ENCODE assay signal across 16 cellular contexts in the genomic region with DNA sequence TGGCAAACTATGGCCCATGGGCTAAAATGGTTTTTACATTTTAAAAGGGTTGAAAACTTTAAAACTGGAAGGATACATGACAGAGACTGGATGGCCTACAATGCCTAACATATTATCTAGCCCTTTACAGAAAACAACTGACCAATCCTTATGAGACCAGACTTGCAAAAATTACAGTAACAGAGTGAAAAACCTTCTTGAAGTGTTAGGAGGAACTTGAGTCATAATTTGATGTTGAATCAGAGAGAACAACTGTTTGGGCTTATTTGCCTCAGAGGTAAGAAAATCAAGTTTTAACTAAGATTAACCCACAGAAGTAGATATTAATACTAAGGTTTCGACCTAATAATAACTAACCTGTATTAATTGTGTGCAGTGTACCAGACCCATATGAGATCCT. TPM values are rescaled to one million over a fixed set of nuclear protein-coding genes. Genes with fewer than 3 reads are reported as not detected.
DNase-seq lines count a peak whose midpoint lies in the region; ATAC-seq and TF ChIP-seq lines count a peak whose summit lies in the region.
"Had no signal": no experiment of that assay in that cellular context is flagged by ENCODE, and none has a peak within 500 bp of the region (broad histone marks: within the 10 kb centered on the region; RNA-seq: fewer than 3 reads in every experiment).

No MANE protein-coding gene starts in this region.

- H4K20me1 ChIP-seq in GM23248 (ENCODE audit: insufficient read depth) (no peaks in the 10 kb centered on the region), osteoblast (ENCODE audit: insufficient read depth, low read length) (no peaks in the 10 kb centered on the region)
- H4K20me1 ChIP-seq: BLaER1 treated with 17β-estradiol and CSF1 and Interleukin-3, amounts not matched to agents 10 nM and 100 nM had no signal

- H2AFZ ChIP-seq in GM23248 (no peak overlapping the region), osteoblast (ENCODE audit: low read length) (no peak overlapping the region)

- no peak for DNase-seq in activated CD8-positive, alpha-beta T cell treated with anti-CD3 and anti-CD28 coated beads for 36 hours
- DNase-seq in activated CD8-positive, alpha-beta T cell treated with anti-CD3 and anti-CD28 coated beads, Interleukin-2, amount 10 ng/mL, durations not matched to agents 7 days and 5 days, result no peak
- DNase-seq in CD4-positive, alpha-beta T cell, result no peak
- DNase-seq in GM23248 (peak; percentile 26), renal cortical epithelial cell (ENCODE audit: low read depth) (peak; percentile 31), NCI-H82 (lab: John Stamatoyannopoulos, UW) (no peak), osteoblast (ENCODE audit: insufficient read length, low spot score, missing footprints) (no peak)
- DNase-seq: ACHN; CD4-positive, alpha-beta memory T cell; DMS153; DND-41; GDM1; HCEC 1CT; HFFc6 had no signal

- H3K27ac Mint-ChIP-seq in activated CD8-positive, alpha-beta T cell treated with anti-CD3 and anti-CD28 coated beads for 36 hours, result no peak overlapping the region
- no peak overlapping the region for H3K27ac Mint-ChIP-seq in activated CD8-positive, alpha-beta T cell treated with anti-CD3 and anti-CD28 coated beads, Interleukin-2, amount 10 ng/mL, durations not matched to agents 7 days and 5 days
- H3K27ac Mint-ChIP-seq in CD4-positive, alpha-beta T cell, result peak overlapping the region; percentile 50
- H3K27ac Mint-ChIP-seq: HFFc6 had no signal

- intact Hi-C loops in activated CD8-positive, alpha-beta T cell treated with anti-CD3 and anti-CD28 coated beads for 36 hours (cut with micrococcal nuclease), result no loop called here
- intact Hi-C loops in CD4-positive, alpha-beta T cell (cut with DNase I, micrococcal nuclease), result no loop called here

- POLR2A ChIA-PET in activated CD8-positive, alpha-beta T cell treated with anti-CD3 and anti-CD28 coated beads for 36 hours (lab: Charles Lee), result no interaction called here
- POLR2A ChIA-PET in activated CD8-positive, alpha-beta T cell treated with anti-CD3 and anti-CD28 coated beads, Interleukin-2, amount 10 ng/mL, durations not matched to agents 7 days and 5 days (lab: Charles Lee), result no interaction called here
- POLR2A ChIA-PET in CD4-positive, alpha-beta T cell (lab: Charles Lee), result no interaction called here

- in situ Hi-C loops in GM23248 (cut with MboI), result loop anchor here (10.0 kb wide), 1 partner anchor 325 kb away; no protein-coding TSS in a partner anchor

- H3K4me3 ChIP-seq in GM23248 (no peak overlapping the region), osteoblast (ENCODE audit: insufficient read depth, low read length) (no peak overlapping the region)
- H3K4me3 ChIP-seq: BLaER1 treated with 17β-estradiol and CSF1 and Interleukin-3, amounts not matched to agents 10 nM and 100 nM had no signal

- H3K9me3 Mint-ChIP-seq in activated CD8-positive, alpha-beta T cell treated with anti-CD3 and anti-CD28 coated beads for 36 hours, result peaks cover 6% of the 10 kb centered on the region
- H3K9me3 Mint-ChIP-seq in activated CD8-positive, alpha-beta T cell treated with anti-CD3 and anti-CD28 coated beads, Interleukin-2, amount 10 ng/mL, durations not matched to agents 7 days and 5 days (ENCODE audit: insufficient read depth), result no peaks in the 10 kb centered on the region
- peaks cover 7% of the 10 kb centered on the region for H3K9me3 Mint-ChIP-seq in CD4-positive, alpha-beta T cell
- H3K9me3 Mint-ChIP-seq: HFFc6 had no signal

- CTCF ChIA-PET in activated CD8-positive, alpha-beta T cell treated with anti-CD3 and anti-CD28 coated beads for 36 hours (lab: Charles Lee), result interaction anchor here (1.2 kb wide), 1 partner anchor 37 kb away, joined by 3 read pairs; no protein-coding TSS in a partner anchor
- CTCF ChIA-PET in activated CD8-positive, alpha-beta T cell treated with anti-CD3 and anti-CD28 coated beads, Interleukin-2, amount 10 ng/mL, durations not matched to agents 7 days and 5 days (lab: Charles Lee), result interaction anchor here (1.1 kb wide), 1 partner anchor 314 kb away, joined by 3 read pairs; no protein-coding TSS in a partner anchor
- CTCF ChIA-PET in CD4-positive, alpha-beta T cell (lab: Charles Lee), result no interaction called here

- H3K79me2 ChIP-seq in GM23248 (ENCODE audit: insufficient read depth) (0 out of 2 replicates have a peak, but pooled peaks cover 2% of the 10 kb centered on the region), osteoblast (ENCODE audit: insufficient read depth, low read length) (no peaks in the 10 kb centered on the region)

- H3K4me2 ChIP-seq in GM23248 (ENCODE audit: unreplicated experiment), result no peak overlapping the region
- no peak overlapping the region for H3K4me2 ChIP-seq in osteoblast (ENCODE audit: insufficient read depth, low read length)
- H3K4me2 ChIP-seq: BLaER1 treated with 17β-estradiol and CSF1 and Interleukin-3, amounts not matched to agents 10 nM and 100 nM had no signal

- no peak for TF ChIP-seq CTCF in activated CD8-positive, alpha-beta T cell treated with anti-CD3 and anti-CD28 coated beads for 36 hours (IDR thresholded peaks at IDR 0.05)
- TF ChIP-seq CTCF in CD4-positive, alpha-beta T cell (IDR thresholded peaks at IDR 0.05), result no peak
- TF ChIP-seq CTCF in osteoblast (IDR thresholded peaks at IDR 0.05; ENCODE audit: extremely low read depth, low read depth, low read length), result no peak

- H3K4me1 ChIP-seq in GM23248 (ENCODE audit: insufficient read depth), result peaks cover 22% of the 10 kb centered on the region
- H3K4me1 ChIP-seq in osteoblast (ENCODE audit: insufficient read depth, low read length), result peaks cover 15% of the 10 kb centered on the region
- H3K4me1 ChIP-seq: BLaER1 treated with 17β-estradiol and CSF1 and Interleukin-3, amounts not matched to agents 10 nM and 100 nM had no signal

- no peak overlapping the region for H3K27ac ChIP-seq in CD4-positive, alpha-beta T cell (ENCODE audit: low read depth, low read length)
- H3K27ac ChIP-seq in GM23248 (no peak overlapping the region), osteoblast (ENCODE audit: low read depth, low read length) (no peak overlapping the region)
- H3K27ac ChIP-seq: BLaER1 treated with 17β-estradiol and CSF1 and Interleukin-3, amounts not matched to agents 10 nM and 100 nM had no signal

- no peaks in the 10 kb centered on the region for H3K9me2 ChIP-seq in GM23248 (ENCODE audit: insufficient read depth)

- peaks cover 12% of the 10 kb centered on the region; the same call in 1 of the 2 replicates for H3F3A ChIP-seq in GM23248 (ENCODE audit: insufficient read depth)

- ATAC-seq in activated CD8-positive, alpha-beta T cell treated with anti-CD3 and anti-CD28 coated beads for 36 hours, result peak; percentile 27
- ATAC-seq in activated CD8-positive, alpha-beta T cell treated with anti-CD3 and anti-CD28 coated beads, Interleukin-2, amount 10 ng/mL, durations not matched to agents 7 days and 5 days, result no peak
- no peak for ATAC-seq in CD4-positive, alpha-beta T cell (ENCODE audit: poor library complexity)

- H3K27me3 Mint-ChIP-seq in activated CD8-positive, alpha-beta T cell treated with anti-CD3 and anti-CD28 coated beads for 36 hours, result no peaks in the 10 kb centered on the region
- H3K27me3 Mint-ChIP-seq in activated CD8-positive, alpha-beta T cell treated with anti-CD3 and anti-CD28 coated beads, Interleukin-2, amount 10 ng/mL, durations not matched to agents 7 days and 5 days (ENCODE audit: low read depth), result no peaks in the 10 kb centered on the region
- H3K27me3 Mint-ChIP-seq in CD4-positive, alpha-beta T cell, result no peaks in the 10 kb centered on the region
- H3K27me3 Mint-ChIP-seq: CD4-positive, alpha-beta memory T cell had no signal

- no peaks in the 10 kb centered on the region for H3K9me3 ChIP-seq in CD4-positive, alpha-beta T cell (ENCODE audit: control insufficient read depth, low read length)
- H3K9me3 ChIP-seq in GM23248 (ENCODE audit: low read depth) (no peaks in the 10 kb centered on the region), osteoblast (ENCODE audit: low read depth, low read length) (no peaks in the 10 kb centered on the region)

- H3K36me3 ChIP-seq in GM23248 (ENCODE audit: low read depth), result peaks cover 12% of the 10 kb centered on the region
- no peaks in the 10 kb centered on the region for H3K36me3 ChIP-seq in osteoblast (ENCODE audit: insufficient read depth, low read length)

- peaks cover 2% of the 10 kb centered on the region for H3K4me1 Mint-ChIP-seq in activated CD8-positive, alpha-beta T cell treated with anti-CD3 and anti-CD28 coated beads for 36 hours (ENCODE audit: low read depth)
- H3K4me1 Mint-ChIP-seq in activated CD8-positive, alpha-beta T cell treated with anti-CD3 and anti-CD28 coated beads, Interleukin-2, amount 10 ng/mL, durations not matched to agents 7 days and 5 days (ENCODE audit: low read depth), result no peaks in the 10 kb centered on the region
- peaks cover 12% of the 10 kb centered on the region for H3K4me1 Mint-ChIP-seq in CD4-positive, alpha-beta T cell (ENCODE audit: low read depth)

- no peaks in the 10 kb centered on the region for H3K27me3 ChIP-seq in CD4-positive, alpha-beta T cell (ENCODE audit: control insufficient read depth, insufficient read depth, low read length)
- H3K27me3 ChIP-seq in GM23248 (replicated peaks; ENCODE audit: insufficient read depth), result no peaks in the 10 kb centered on the region
- H3K27me3 ChIP-seq in osteoblast (ENCODE audit: insufficient read depth, low read length), result no peaks in the 10 kb centered on the region
- H3K27me3 ChIP-seq: BLaER1 treated with 17β-estradiol and CSF1 and Interleukin-3, amounts not matched to agents 10 nM and 100 nM had no signal

- no peak overlapping the region for H3K9ac ChIP-seq in GM23248
- H3K9ac ChIP-seq: BLaER1 treated with 17β-estradiol and CSF1 and Interleukin-3, amounts not matched to agents 10 nM and 100 nM had no signal

- WGBS in GM23248 (ENCODE audit: low coverage in 1 of 2, low lambda C conversion rate in 2 of 2, missing lambda C conversion rate in 2 of 2), 2 experiments, result 95 to 100% methylated on average over 1 of the region's 1 CpG

- H3K4me3 Mint-ChIP-seq in activated CD8-positive, alpha-beta T cell treated with anti-CD3 and anti-CD28 coated beads for 36 hours, result no peak overlapping the region
- H3K4me3 Mint-ChIP-seq in activated CD8-positive, alpha-beta T cell treated with anti-CD3 and anti-CD28 coated beads, Interleukin-2, amount 10 ng/mL, durations not matched to agents 7 days and 5 days, result no peak overlapping the region
- H3K4me3 Mint-ChIP-seq in CD4-positive, alpha-beta T cell, result no peak overlapping the region
- H3K4me3 Mint-ChIP-seq: CD4-positive, alpha-beta memory T cell; HFFc6 had no signal

- H3K36me3 Mint-ChIP-seq in activated CD8-positive, alpha-beta T cell treated with anti-CD3 and anti-CD28 coated beads for 36 hours (ENCODE audit: low read depth), result peaks cover 62% of the 10 kb centered on the region
- peaks cover 38% of the 10 kb centered on the region for H3K36me3 Mint-ChIP-seq in activated CD8-positive, alpha-beta T cell treated with anti-CD3 and anti-CD28 coated beads, Interleukin-2, amount 10 ng/mL, durations not matched to agents 7 days and 5 days (ENCODE audit: low read depth)
- H3K36me3 Mint-ChIP-seq in CD4-positive, alpha-beta T cell (ENCODE audit: low read depth), result peaks cover 98% of the 10 kb centered on the region

RNA-seq across cellular contexts. Expression of a gene that starts 12.4 kb away (rescaled TPM):
- 1 to 10 TPM; 5.4 to 5.8 TPM for total RNA-seq in activated CD8-positive, alpha-beta T cell treated with anti-CD3 and anti-CD28 coated beads for 36 hours
- 1 to 10 TPM; 4.6 to 4.8 TPM for total RNA-seq in activated CD8-positive, alpha-beta T cell treated with anti-CD3 and anti-CD28 coated beads, Interleukin-2, amount 10 ng/mL, durations not matched to agents 7 days and 5 days
- total RNA-seq in CD4-positive, alpha-beta T cell, result 10 to 100 TPM; 17.3 to 17.9 TPM
- total RNA-seq in GM23248 (2014; rRNA removed; shearing (Covaris generic)), result 0.89 and 8.8 TPM in 2 replicates
- polyA plus RNA-seq in GM23248 (2016; fragmentation: Nextera tagmentation; extraction: Ambion mirVana), result 5.2 and 6.7 TPM in 2 replicates
- 2.6 and 8.1 TPM in 2 replicates for total RNA-seq in renal cortical epithelial cell
- total RNA-seq in osteoblast, result 2.9 and 5.1 TPM in 2 replicates
- total RNA-seq: H4 had no signal

Comparison
In these comparisons a context has a peak if more than half of its experiments do, and no peak if none do; other contexts are left out.
1. DNase-seq: peak in GM23248 (single experiment) and renal cortical epithelial cell (single experiment); none in activated CD8-positive, alpha-beta T cell treated with anti-CD3 and anti-CD28 coated beads for 36 hours (single experiment), activated CD8-positive, alpha-beta T cell treated with anti-CD3 and anti-CD28 coated beads, Interleukin-2, amount 10 ng/mL, durations not matched to agents 7 days and 5 days (single experiment), CD4-positive, alpha-beta T cell (0 of 10), NCI-H82 (single experiment) and osteoblast (single experiment).